In genomic region chr1:205356424-205357151, GRCh38 we compare ENCODE assay signal across 13 cellular contexts. TPM values are rescaled to one million over a fixed set of nuclear protein-coding genes. Genes with fewer than 3 reads are reported as not detected.
DNase-seq lines count a peak whose midpoint lies in the region; ATAC-seq and TF ChIP-seq lines count a peak whose summit lies in the region.
"Had no signal": no experiment of that assay in that cellular context is flagged by ENCODE, and none has a peak within 500 bp of the region (broad histone marks: within the 10 kb centered on the region; RNA-seq: fewer than 3 reads in every experiment).

Gene KLHDC8A (minus strand): TSS chr1:205356922. CDS start chr1:205343604, 13,318 bp downstream.

- H3K4me3 ChIP-seq in adipocyte (ENCODE audit: low read length) (peak within 1 kb of the TSS; percentile 29), mesodermal cell (ENCODE audit: extremely low read depth, insufficient read depth, low read length, poor library complexity, severe bottlenecking) (no peak within 1 kb of the TSS), transverse colon (no peak within 1 kb of the TSS)
- H3K4me3 ChIP-seq: right lobe of liver, thyroid gland had no signal

- DNase-seq in NCI-H524 (lab: John Stamatoyannopoulos, UW) (peak; percentile 8 to 44), NCI-H524 treated with DMSO at 0.1 percent for 48 hours (lab: John Stamatoyannopoulos, UW) (no peak), adipocyte (ENCODE audit: low read depth) (no peak), transverse colon (no peak), HuH-7.5 (ENCODE audit: low spot score) (no peak)
- DNase-seq in activated naive CD4-positive, alpha-beta T cell (lab: John Stamatoyannopoulos, UW): no peak
- DNase-seq: right lobe of liver, T-helper 9 cell, thyroid gland had no signal

- TF ChIP-seq CTCF in transverse colon (IDR thresholded peaks at IDR 0.05): no peak

- H3K9me3 ChIP-seq in adipocyte (ENCODE audit: control insufficient read depth, low read length): no peaks in the 10 kb centered on the region
- H3K9me3 ChIP-seq in mesodermal cell (ENCODE audit: control insufficient read depth, low read length): no peaks in the 10 kb centered on the region
- no peaks in the 10 kb centered on the region for H3K9me3 ChIP-seq in transverse colon
- H3K9me3 ChIP-seq: right lobe of liver, thyroid gland had no signal

- no peak for TF ChIP-seq EP300 in transverse colon (IDR thresholded peaks at IDR 0.05; ENCODE audit: low read depth)

- intact Hi-C loops in transverse colon (cut with DNase I; ENCODE audit: low total_unique reads): loop anchor here (10.0 kb wide), 1 partner anchor 78 kb away; no protein-coding TSS in a partner anchor

- H3K36me3 ChIP-seq in adipocyte (ENCODE audit: control insufficient read depth, insufficient read depth, low read length, severe bottlenecking) (no peaks in the 10 kb centered on the region), mesodermal cell (ENCODE audit: control insufficient read depth, insufficient read depth, low read length) (no peaks in the 10 kb centered on the region), transverse colon (no peaks in the 10 kb centered on the region)
- H3K36me3 ChIP-seq: right lobe of liver, thyroid gland had no signal

- H3K27me3 ChIP-seq in adipocyte (replicated peaks; ENCODE audit: control insufficient read depth, insufficient read depth, low read length) (peaks cover 47% of the 10 kb centered on the region), transverse colon (no peaks in the 10 kb centered on the region)
- H3K27me3 ChIP-seq: right lobe of liver, thyroid gland had no signal

- H3K27ac ChIP-seq in mesodermal cell (ENCODE audit: low read depth, low read length, severe bottlenecking) (peak within 1 kb of the TSS; percentile 23), transverse colon (peak within 1 kb of the TSS in 3 of 4 donors; percentile 19 to 62 (median 30))
- H3K27ac ChIP-seq: HL-60, right lobe of liver had no signal

- in situ Hi-C loops in transverse colon (cut with MboI; ENCODE audit: low pct_ligation_motif_present in 1 of 4, low pct_unique_long_range_greater_than_20kb in 1 of 4, low sequenced_read_pairs in 3 of 4): no loop called here

- H3K9ac ChIP-seq in adipocyte (ENCODE audit: low read length): no peak within 1 kb of the TSS

- no peak for TF ChIP-seq POLR2A in transverse colon (IDR thresholded peaks at IDR 0.05)

- 63 to 66% methylated on average over 10 to 16 of the region's 20 CpGs for WGBS in mesodermal cell (ENCODE audit: insufficient coverage in 2 of 2), 2 experiments
- 64% methylated on average over 20 of the region's 20 CpGs; no CpG with 5 or more reads in 1 of the 2 donors for WGBS in transverse colon (ENCODE audit: low coverage in 1 of 2), 2 donors

- no peak for ATAC-seq in GM19324 (IDR thresholded peaks at IDR 0.05; ENCODE audit: low FRiP score, unreplicated experiment)
- ATAC-seq: right lobe of liver had no signal

- H3K4me1 ChIP-seq in adipocyte (ENCODE audit: control insufficient read depth, insufficient read depth, low read length) (peaks cover 9% of the 10 kb centered on the region), mesodermal cell (ENCODE audit: control insufficient read depth, insufficient read depth, low read length, poor library complexity, severe bottlenecking) (peaks cover 37% of the 10 kb centered on the region), transverse colon (peaks cover 4 to 31% (median 12%) of the 10 kb centered on the region in 4 donors)
- H3K4me1 ChIP-seq: right lobe of liver had no signal

RNA-seq across cellular contexts. Expression of gene KLHDC8A, which starts in this region (rescaled TPM):
- polyA plus RNA-seq in mesodermal cell (2013, experiment 1 of 2): 5.5 TPM
- polyA plus RNA-seq in mesodermal cell (2013, experiment 2 of 2): 2.7 TPM
- under 1 TPM in 2 of 4 donors, not detected in 2; 0.32 to 0.41 TPM for total RNA-seq in transverse colon
- total RNA-seq: lung microvascular endothelial cell had no signal

Comparison
In these comparisons a context has a peak if more than half of its experiments do, and no peak if none do; other contexts are left out.
1. DNase-seq: peak in NCI-H524 (2 of 2); none in NCI-H524 treated with DMSO at 0.1 percent for 48 hours (single experiment), adipocyte (single experiment), transverse colon (single experiment), activated naive CD4-positive, alpha-beta T cell (0 of 4) and HuH-7.5 (single experiment).